1 cellular context compared by ENCODE assay signal in genomic region chr1:2194898-2195673, GRCh38.
A peak's percentile ranks its signal among the peaks of the same experiment; 100 is the strongest.
TF ChIP-seq lines count a peak whose summit lies in the region.

No MANE protein-coding gene starts in this region.

TF ChIP-seq in HepG2, 621 proteins besides CTCF, POLR2A, EP300 and RAD21 (continued from another document and continues in another):
- TF ChIP-seq HBP1 (CRISPR knock-in tag; IDR thresholded peaks at IDR 0.05; ENCODE audit: low read depth) (no peak), KDM5B (CRISPR knock-in tag; IDR thresholded peaks at IDR 0.05; ENCODE audit: borderline replicate concordance) (no peak; the same call in 1 of the 2 replicates), ZNF234 (CRISPR knock-in tag; conservative IDR thresholded peaks at IDR 0.05) (no peak), ZFP62 (CRISPR knock-in tag; IDR thresholded peaks at IDR 0.05) (no peak), MYPOP (CRISPR knock-in tag; IDR thresholded peaks at IDR 0.05) (no peak), POLR2G (IDR thresholded peaks at IDR 0.05; ENCODE audit: low read depth, low read length) (peak; percentile 63), ZFP1 (CRISPR knock-in tag; IDR thresholded peaks at IDR 0.05) (0 out of 2 replicates have a peak, but pooled peaks have one; percentile 21), ZNF782 (CRISPR knock-in tag; IDR thresholded peaks at IDR 0.05; ENCODE audit: borderline replicate concordance) (peak; percentile 48; the same call in 1 of the 2 replicates), SP1 (IDR thresholded peaks at IDR 0.05) (0 out of 2 replicates have a peak, but pooled peaks have one; percentile 59), SP1 (CRISPR knock-in tag; IDR thresholded peaks at IDR 0.05) (peak; percentile 74), ASH2L (IDR thresholded peaks at IDR 0.05; ENCODE audit: insufficient read length, low read depth, low read length) (peak; percentile 57), HNRNPLL (IDR thresholded peaks at IDR 0.05; ENCODE audit: low read depth, low read length, poor library complexity, severe bottlenecking) (peak; percentile 59), JARID2 (CRISPR knock-in tag; IDR thresholded peaks at IDR 0.05; ENCODE audit: insufficient replicate concordance) (peak; percentile 26), ZNF598 (CRISPR knock-in tag; IDR thresholded peaks at IDR 0.05; ENCODE audit: borderline replicate concordance) (0 out of 2 replicates have a peak, but pooled peaks have one; percentile 28), PAWR (CRISPR knock-in tag; IDR thresholded peaks at IDR 0.05; ENCODE audit: borderline replicate concordance) (no peak), LCORL (IDR thresholded peaks at IDR 0.05) (no peak), LCORL (CRISPR knock-in tag; IDR thresholded peaks at IDR 0.05) (peak; percentile 94), ZBTB40 (IDR thresholded peaks at IDR 0.05) (no peak), ZBTB40 (CRISPR knock-in tag; IDR thresholded peaks at IDR 0.05) (peak; percentile 72), MAFK (conservative IDR thresholded peaks at IDR 0.05 in 1 of 2, IDR thresholded peaks at IDR 0.05 in 1 of 2; ENCODE audit: low read length in 2 of 2) (no peak), ZNF713 (CRISPR knock-in tag; IDR thresholded peaks at IDR 0.05) (no peak), MXD1 (CRISPR knock-in tag; IDR thresholded peaks at IDR 0.05) (no peak), SP2 (CRISPR knock-in tag; IDR thresholded peaks at IDR 0.05) (peak; percentile 43), TMF1 (CRISPR knock-in tag; IDR thresholded peaks at IDR 0.05; ENCODE audit: low read depth) (peak; percentile 51; the same call in 1 of the 2 replicates), KMT2A (CRISPR knock-in tag; IDR thresholded peaks at IDR 0.05) (0 out of 2 replicates have a peak, but pooled peaks have one; percentile 42), AGO1 (IDR thresholded peaks at IDR 0.05; ENCODE audit: low read depth, low read length, poor library complexity, severe bottlenecking) (peak; percentile 62), WIZ (CRISPR knock-in tag; IDR thresholded peaks at IDR 0.05) (no peak), SALL1 (CRISPR knock-in tag; IDR thresholded peaks at IDR 0.05) (peak; percentile 49; the same call in 1 of the 2 replicates), KLF16 (CRISPR knock-in tag; IDR thresholded peaks at IDR 0.05) (peak in 1 of 2 experiments; percentile 76; a peak in 1 of 4 replicates), PRDM4 (CRISPR knock-in tag; IDR thresholded peaks at IDR 0.05; ENCODE audit: borderline replicate concordance) (no peak), ZBTB26 (CRISPR knock-in tag; IDR thresholded peaks at IDR 0.05; ENCODE audit: borderline replicate concordance) (0 out of 2 replicates have a peak, but pooled peaks have one; percentile 47), KAT8 (CRISPR knock-in tag; IDR thresholded peaks at IDR 0.05) (peak; percentile 55; the same call in 1 of the 2 replicates), HDAC2 (CRISPR knock-in tag; IDR thresholded peaks at IDR 0.05) (peak; percentile 44; the same call in 1 of the 2 replicates), ZSCAN21 (CRISPR knock-in tag; IDR thresholded peaks at IDR 0.05; ENCODE audit: borderline replicate concordance) (0 out of 2 replicates have a peak, but pooled peaks have one; percentile 61), ZNF768 (CRISPR knock-in tag; IDR thresholded peaks at IDR 0.05) (peak; percentile 50), HOXA5 (CRISPR knock-in tag; IDR thresholded peaks at IDR 0.05) (no peak; the same call in none of the 2 replicates), ZFY (CRISPR knock-in tag; IDR thresholded peaks at IDR 0.05) (peak; percentile 68), ZNF274 (CRISPR knock-in tag; IDR thresholded peaks at IDR 0.05) (0 out of 2 replicates have a peak, but pooled peaks have one; percentile 69), KDM4B (CRISPR knock-in tag; IDR thresholded peaks at IDR 0.05) (no peak; the same call in 1 of the 2 replicates), ZNF546 (CRISPR knock-in tag; conservative IDR thresholded peaks at IDR 0.05) (no peak)
- TF ChIP-seq, protein P1, sequence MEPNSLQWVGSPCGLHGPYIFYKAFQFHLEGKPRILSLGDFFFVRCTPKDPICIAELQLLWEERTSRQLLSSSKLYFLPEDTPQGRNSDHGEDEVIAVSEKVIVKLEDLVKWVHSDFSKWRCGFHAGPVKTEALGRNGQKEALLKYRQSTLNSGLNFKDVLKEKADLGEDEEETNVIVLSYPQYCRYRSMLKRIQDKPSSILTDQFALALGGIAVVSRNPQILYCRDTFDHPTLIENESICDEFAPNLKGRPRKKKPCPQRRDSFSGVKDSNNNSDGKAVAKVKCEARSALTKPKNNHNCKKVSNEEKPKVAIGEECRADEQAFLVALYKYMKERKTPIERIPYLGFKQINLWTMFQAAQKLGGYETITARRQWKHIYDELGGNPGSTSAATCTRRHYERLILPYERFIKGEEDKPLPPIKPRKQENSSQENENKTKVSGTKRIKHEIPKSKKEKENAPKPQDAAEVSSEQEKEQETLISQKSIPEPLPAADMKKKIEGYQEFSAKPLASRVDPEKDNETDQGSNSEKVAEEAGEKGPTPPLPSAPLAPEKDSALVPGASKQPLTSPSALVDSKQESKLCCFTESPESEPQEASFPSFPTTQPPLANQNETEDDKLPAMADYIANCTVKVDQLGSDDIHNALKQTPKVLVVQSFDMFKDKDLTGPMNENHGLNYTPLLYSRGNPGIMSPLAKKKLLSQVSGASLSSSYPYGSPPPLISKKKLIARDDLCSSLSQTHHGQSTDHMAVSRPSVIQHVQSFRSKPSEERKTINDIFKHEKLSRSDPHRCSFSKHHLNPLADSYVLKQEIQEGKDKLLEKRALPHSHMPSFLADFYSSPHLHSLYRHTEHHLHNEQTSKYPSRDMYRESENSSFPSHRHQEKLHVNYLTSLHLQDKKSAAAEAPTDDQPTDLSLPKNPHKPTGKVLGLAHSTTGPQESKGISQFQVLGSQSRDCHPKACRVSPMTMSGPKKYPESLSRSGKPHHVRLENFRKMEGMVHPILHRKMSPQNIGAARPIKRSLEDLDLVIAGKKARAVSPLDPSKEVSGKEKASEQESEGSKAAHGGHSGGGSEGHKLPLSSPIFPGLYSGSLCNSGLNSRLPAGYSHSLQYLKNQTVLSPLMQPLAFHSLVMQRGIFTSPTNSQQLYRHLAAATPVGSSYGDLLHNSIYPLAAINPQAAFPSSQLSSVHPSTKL (CRISPR knock-in tag; IDR thresholded peaks at IDR 0.05): peak; percentile 48; the same call in 1 of the 2 replicates
- TF ChIP-seq, protein P2, sequence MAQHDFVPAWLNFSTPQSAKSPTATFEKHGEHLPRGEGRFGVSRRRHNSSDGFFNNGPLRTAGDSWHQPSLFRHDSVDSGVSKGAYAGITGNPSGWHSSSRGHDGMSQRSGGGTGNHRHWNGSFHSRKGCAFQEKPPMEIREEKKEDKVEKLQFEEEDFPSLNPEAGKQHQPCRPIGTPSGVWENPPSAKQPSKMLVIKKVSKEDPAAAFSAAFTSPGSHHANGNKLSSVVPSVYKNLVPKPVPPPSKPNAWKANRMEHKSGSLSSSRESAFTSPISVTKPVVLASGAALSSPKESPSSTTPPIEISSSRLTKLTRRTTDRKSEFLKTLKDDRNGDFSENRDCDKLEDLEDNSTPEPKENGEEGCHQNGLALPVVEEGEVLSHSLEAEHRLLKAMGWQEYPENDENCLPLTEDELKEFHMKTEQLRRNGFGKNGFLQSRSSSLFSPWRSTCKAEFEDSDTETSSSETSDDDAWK (CRISPR knock-in tag; IDR thresholded peaks at IDR 0.05): no peak
